ENCODE assay signal across 27 cellular contexts in the genomic region with DNA sequence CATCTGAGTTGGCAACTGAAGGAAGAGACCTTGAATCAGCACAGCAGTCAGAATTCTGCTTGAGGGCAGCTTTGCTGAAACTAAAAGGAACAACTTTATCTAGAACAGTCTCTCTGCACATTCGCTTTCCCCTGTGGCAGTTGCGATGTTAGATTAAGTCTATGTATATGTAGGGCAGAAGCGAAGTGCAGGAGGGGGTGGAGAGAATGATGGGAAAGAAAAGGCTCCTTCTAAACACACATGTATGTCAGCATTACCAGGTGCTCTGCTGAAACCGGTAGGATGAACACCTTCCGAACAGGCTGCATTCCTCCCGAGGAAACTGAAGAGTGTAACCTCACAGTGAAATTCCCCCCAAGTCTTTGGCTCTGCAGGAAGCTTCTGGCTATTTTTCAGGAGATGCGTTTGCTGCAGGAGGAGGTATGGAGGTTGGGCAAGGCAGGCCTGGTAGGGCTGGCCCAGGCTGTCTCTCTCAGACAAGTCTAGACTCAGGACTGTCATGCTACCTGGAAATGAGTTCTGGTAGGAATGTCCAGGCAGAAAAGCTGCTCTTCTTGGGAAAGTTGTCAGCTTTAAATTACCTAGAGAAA.
DNase-seq lines count a peak whose midpoint lies in the region; ATAC-seq and TF ChIP-seq lines count a peak whose summit lies in the region.
"Had no signal": no experiment of that assay in that cellular context is flagged by ENCODE, and none has a peak within 500 bp of the region (broad histone marks: within the 10 kb centered on the region; RNA-seq: fewer than 3 reads in every experiment).

No MANE protein-coding gene starts in this region.

- H3K4me3 ChIP-seq in adipocyte (ENCODE audit: low read length) (no peak overlapping the region), esophagus muscularis mucosa (no peak overlapping the region), trophoblast cell (ENCODE audit: low read depth, low read length) (no peak overlapping the region), H7 (ENCODE audit: insufficient read depth, low read depth, low read length) (no peak overlapping the region)
- H3K4me3 ChIP-seq: ascending aorta, heart left ventricle, MG63, thoracic aorta had no signal

- no peak overlapping the region for H3K14ac ChIP-seq in trophoblast cell (ENCODE audit: low read length)

- ATAC-seq in GM18520 (IDR thresholded peaks at IDR 0.05; ENCODE audit: unreplicated experiment): no peak
- ATAC-seq: activated naive CD4-positive, alpha-beta T cell treated with anti-CD3 and anti-CD28 coated beads, Interleukin-2, amount 50 U/mL, for 72 hours; heart left ventricle; left colon had no signal

- H3K23ac ChIP-seq in trophoblast cell (ENCODE audit: low read length): no peak overlapping the region

- H3K4me2 ChIP-seq in trophoblast cell (ENCODE audit: low read length): peak overlapping the region; percentile 10
- H3K4me2 ChIP-seq: SK-N-SH had no signal

- peaks cover 44% of the 10 kb centered on the region for H3K27me3 ChIP-seq in adipocyte (replicated peaks; ENCODE audit: control insufficient read depth, insufficient read depth, low read length)
- no peaks in the 10 kb centered on the region for H3K27me3 ChIP-seq in esophagus muscularis mucosa
- no peaks in the 10 kb centered on the region for H3K27me3 ChIP-seq in trophoblast cell (ENCODE audit: insufficient read depth, low read length)
- H3K27me3 ChIP-seq in H7 (ENCODE audit: control insufficient read depth, insufficient read depth, low read length): no peaks in the 10 kb centered on the region
- H3K27me3 ChIP-seq: ascending aorta, heart left ventricle had no signal

- H4K12ac ChIP-seq in trophoblast cell (ENCODE audit: low read depth, low read length): no peak overlapping the region

- no peak overlapping the region for H4K8ac ChIP-seq in trophoblast cell (ENCODE audit: low read depth, low read length)

- TF ChIP-seq EP300 in esophagus muscularis mucosa (IDR thresholded peaks at IDR 0.05): no peak

- H3K9me3 ChIP-seq in adipocyte (ENCODE audit: control insufficient read depth, low read length) (no peaks in the 10 kb centered on the region), esophagus muscularis mucosa (no peaks in the 10 kb centered on the region), trophoblast cell (ENCODE audit: insufficient read depth, low read depth, low read length) (no peaks in the 10 kb centered on the region)
- H3K9me3 ChIP-seq: ascending aorta, heart left ventricle, MG63, SK-N-SH, thoracic aorta had no signal

- H3K9ac ChIP-seq in adipocyte (ENCODE audit: low read length): no peak overlapping the region
- H3K9ac ChIP-seq in trophoblast cell (ENCODE audit: low read length): no peak overlapping the region
- H3K9ac ChIP-seq: SK-N-SH had no signal

- no peaks in the 10 kb centered on the region for H3K79me1 ChIP-seq in trophoblast cell (ENCODE audit: low read length)

- no peaks in the 10 kb centered on the region for H3K79me2 ChIP-seq in trophoblast cell (ENCODE audit: control insufficient read depth, insufficient read depth, low read length, poor library complexity)

- no peak for TF ChIP-seq POLR2A in esophagus muscularis mucosa (IDR thresholded peaks at IDR 0.05; ENCODE audit: low read depth)

- no peak overlapping the region for H2AFZ ChIP-seq in trophoblast cell (ENCODE audit: insufficient read depth, low read length, poor library complexity)

- peak; percentile 17 for DNase-seq in adipocyte (ENCODE audit: low read depth)
- DNase-seq in esophagus muscularis mucosa (ENCODE audit: extremely low spot score): no peak
- DNase-seq in trophoblast cell: peak; percentile 52 to 79
- DNase-seq in H7: no peak
- no peak for DNase-seq in NCI-H146 treated with DMSO at 0.1 percent for 48 hours (lab: John Stamatoyannopoulos, UW; ENCODE audit: unreplicated experiment)
- no peak for DNase-seq in NCI-H1436 treated with DMSO at 0.1 percent for 48 hours (lab: John Stamatoyannopoulos, UW)
- DNase-seq: activated CD4-positive, alpha-beta T cell treated with anti-CD3 and anti-CD28 coated beads, Interleukin-2, amount 10 ng/mL, durations not matched to agents 7 days and 5 days; CD4-positive, CD25-positive, alpha-beta regulatory T cell; central memory CD4-positive, alpha-beta T cell; heart left ventricle; HFFc6; left colon; mesenchymal stem cell; MG63; naive B cell; NCI-H187; NCI-H69; SK-N-SH; stimulated activated CD4-positive, alpha-beta T cell treated with anti-CD3 and anti-CD28 coated beads, Interleukin-12 subunit alpha, Interleukin-12 subunit beta, amount 100 ng/mL, for 4 hours; stimulated activated CD4-positive, alpha-beta T cell treated with anti-CD3 and anti-CD28 coated beads, Interleukin-4, amount 100 ng/mL, for 24 hours; stimulated activated naive CD4-positive, alpha-beta T cell; T-helper 2 cell had no signal

- H3K36me3 ChIP-seq in adipocyte (ENCODE audit: control insufficient read depth, insufficient read depth, low read length, severe bottlenecking): no peaks in the 10 kb centered on the region
- H3K36me3 ChIP-seq in esophagus muscularis mucosa: no peaks in the 10 kb centered on the region
- H3K36me3 ChIP-seq in trophoblast cell (ENCODE audit: control insufficient read depth in 1 of 2, insufficient read depth in 2 of 2, low read length in 2 of 2): no peaks in the 10 kb centered on the region
- no peaks in the 10 kb centered on the region for H3K36me3 ChIP-seq in H7 (replicated peaks; ENCODE audit: control insufficient read depth, insufficient read depth, low read length)
- H3K36me3 ChIP-seq: ascending aorta, heart left ventricle, MG63, thoracic aorta had no signal

- H2BK12ac ChIP-seq in trophoblast cell (ENCODE audit: low read length): no peak overlapping the region

- no peak for TF ChIP-seq CTCF in esophagus muscularis mucosa (IDR thresholded peaks at IDR 0.05)

- no peak overlapping the region for H4K91ac ChIP-seq in trophoblast cell (ENCODE audit: low read depth, low read length)

- no peak overlapping the region for H2BK120ac ChIP-seq in trophoblast cell (ENCODE audit: insufficient read depth, low read length, poor library complexity)

- H3K4me1 ChIP-seq in adipocyte (ENCODE audit: control insufficient read depth, insufficient read depth, low read length) (peaks cover 11% of the 10 kb centered on the region), esophagus muscularis mucosa (peaks cover 15 to 48% (median 46%) of the 10 kb centered on the region in 4 donors), trophoblast cell (ENCODE audit: control insufficient read depth in 1 of 2, insufficient read depth in 2 of 2, low read length in 2 of 2) (peaks cover 0 to 15% of the 10 kb centered on the region in 2 experiments)

- WGBS in esophagus muscularis mucosa: 48% methylated on average over 7 of the region's 7 CpGs
- WGBS in trophoblast cell (ENCODE audit: extremely low coverage, insufficient coverage, insufficient read length): no CpG with 5 or more reads among the region's 7 CpGs

- no peak overlapping the region for H3K4ac ChIP-seq in trophoblast cell (ENCODE audit: low read depth, low read length)

- no peak overlapping the region for H3K18ac ChIP-seq in trophoblast cell (ENCODE audit: low read length)

- H2BK5ac ChIP-seq in trophoblast cell (ENCODE audit: low read depth, low read length, poor library complexity): no peak overlapping the region

- H2AK5ac ChIP-seq in trophoblast cell (ENCODE audit: low read length): no peak overlapping the region

- intact Hi-C loops in esophagus muscularis mucosa (cut with DNase I): no loop called here

- H3K27ac ChIP-seq in esophagus muscularis mucosa (replicated peaks in 1 of 4): peak overlapping the region; percentile 48 to 67 (median 61)
- H3K27ac ChIP-seq in trophoblast cell (ENCODE audit: low read depth, low read length): peak overlapping the region; percentile 3
- H3K27ac ChIP-seq: ascending aorta, thoracic aorta, VCaP had no signal

Comparison
In these comparisons a context has a peak if more than half of its experiments do, and no peak if none do; other contexts are left out.
1. DNase-seq: peak in adipocyte (single experiment) and trophoblast cell (2 of 2); none in esophagus muscularis mucosa (single experiment), H7 (single experiment), NCI-H146 treated with DMSO at 0.1 percent for 48 hours (single experiment) and NCI-H1436 treated with DMSO at 0.1 percent for 48 hours (single experiment).